ENCODE assay signal across 2 cellular contexts in genomic region chr10:132890301-132890700, GRCh38.
TF ChIP-seq lines count a peak whose summit lies in the region.

No MANE protein-coding gene starts in this region.

TF ChIP-seq in WTC11, 78 proteins besides CTCF, POLR2A, EP300 and RAD21 (continued from another document):
- TF ChIP-seq ZNF219 (CRISPR knock-in tag; IDR thresholded peaks at IDR 0.05; ENCODE audit: borderline replicate concordance) = no peak
- TF ChIP-seq, protein P1, sequence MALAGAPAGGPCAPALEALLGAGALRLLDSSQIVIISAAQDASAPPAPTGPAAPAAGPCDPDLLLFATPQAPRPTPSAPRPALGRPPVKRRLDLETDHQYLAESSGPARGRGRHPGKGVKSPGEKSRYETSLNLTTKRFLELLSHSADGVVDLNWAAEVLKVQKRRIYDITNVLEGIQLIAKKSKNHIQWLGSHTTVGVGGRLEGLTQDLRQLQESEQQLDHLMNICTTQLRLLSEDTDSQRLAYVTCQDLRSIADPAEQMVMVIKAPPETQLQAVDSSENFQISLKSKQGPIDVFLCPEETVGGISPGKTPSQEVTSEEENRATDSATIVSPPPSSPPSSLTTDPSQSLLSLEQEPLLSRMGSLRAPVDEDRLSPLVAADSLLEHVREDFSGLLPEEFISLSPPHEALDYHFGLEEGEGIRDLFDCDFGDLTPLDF (CRISPR knock-in tag; IDR thresholded peaks at IDR 0.05) = no peak
- TF ChIP-seq ZNF671 (CRISPR knock-in tag; IDR thresholded peaks at IDR 0.05) = no peak
- no peak for TF ChIP-seq GTF2I (CRISPR knock-in tag; conservative IDR thresholded peaks at IDR 0.05)
- TF ChIP-seq ATF1 (CRISPR knock-in tag; IDR thresholded peaks at IDR 0.05) = no peak
- no peak for TF ChIP-seq SOX15 (CRISPR knock-in tag; IDR thresholded peaks at IDR 0.05)
- no peak for TF ChIP-seq ELF4 (CRISPR knock-in tag; IDR thresholded peaks at IDR 0.05; ENCODE audit: low read depth)
- no peak for TF ChIP-seq CBFB (CRISPR knock-in tag; IDR thresholded peaks at IDR 0.05; ENCODE audit: low read depth)
- no peak for TF ChIP-seq STAT6 (CRISPR knock-in tag; conservative IDR thresholded peaks at IDR 0.05; ENCODE audit: low read depth)
- TF ChIP-seq, protein P2, sequence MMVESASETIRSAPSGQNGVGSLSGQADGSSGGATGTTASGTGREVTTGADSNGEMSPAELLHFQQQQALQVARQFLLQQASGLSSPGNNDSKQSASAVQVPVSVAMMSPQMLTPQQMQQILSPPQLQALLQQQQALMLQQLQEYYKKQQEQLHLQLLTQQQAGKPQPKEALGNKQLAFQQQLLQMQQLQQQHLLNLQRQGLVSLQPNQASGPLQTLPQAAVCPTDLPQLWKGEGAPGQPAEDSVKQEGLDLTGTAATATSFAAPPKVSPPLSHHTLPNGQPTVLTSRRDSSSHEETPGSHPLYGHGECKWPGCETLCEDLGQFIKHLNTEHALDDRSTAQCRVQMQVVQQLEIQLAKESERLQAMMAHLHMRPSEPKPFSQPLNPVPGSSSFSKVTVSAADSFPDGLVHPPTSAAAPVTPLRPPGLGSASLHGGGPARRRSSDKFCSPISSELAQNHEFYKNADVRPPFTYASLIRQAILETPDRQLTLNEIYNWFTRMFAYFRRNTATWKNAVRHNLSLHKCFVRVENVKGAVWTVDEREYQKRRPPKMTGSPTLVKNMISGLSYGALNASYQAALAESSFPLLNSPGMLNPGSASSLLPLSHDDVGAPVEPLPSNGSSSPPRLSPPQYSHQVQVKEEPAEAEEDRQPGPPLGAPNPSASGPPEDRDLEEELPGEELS (CRISPR knock-in tag; IDR thresholded peaks at IDR 0.05) = no peak
- TF ChIP-seq ZNF317 (CRISPR knock-in tag; IDR thresholded peaks at IDR 0.05; ENCODE audit: borderline replicate concordance, low read depth) = no peak
- TF ChIP-seq ZNF396 (CRISPR knock-in tag; IDR thresholded peaks at IDR 0.05; ENCODE audit: borderline replicate concordance) = no peak
- TF ChIP-seq CREM (CRISPR knock-in tag; IDR thresholded peaks at IDR 0.05) = no peak
- TF ChIP-seq CDX4 (CRISPR knock-in tag; IDR thresholded peaks at IDR 0.05; ENCODE audit: borderline replicate concordance) = no peak
- TF ChIP-seq ZNF281 (CRISPR knock-in tag; IDR thresholded peaks at IDR 0.05) = no peak

TF ChIP-seq in HepG2, 621 proteins besides CTCF, POLR2A, EP300 and RAD21 (continued from another document):
- TF ChIP-seq ETS1 (CRISPR knock-in tag; IDR thresholded peaks at IDR 0.05) (no peak), ZNF296 (CRISPR knock-in tag; conservative IDR thresholded peaks at IDR 0.05) (no peak)
